Comparison of ENCODE assay signal across 18 cellular contexts in the genomic region with DNA sequence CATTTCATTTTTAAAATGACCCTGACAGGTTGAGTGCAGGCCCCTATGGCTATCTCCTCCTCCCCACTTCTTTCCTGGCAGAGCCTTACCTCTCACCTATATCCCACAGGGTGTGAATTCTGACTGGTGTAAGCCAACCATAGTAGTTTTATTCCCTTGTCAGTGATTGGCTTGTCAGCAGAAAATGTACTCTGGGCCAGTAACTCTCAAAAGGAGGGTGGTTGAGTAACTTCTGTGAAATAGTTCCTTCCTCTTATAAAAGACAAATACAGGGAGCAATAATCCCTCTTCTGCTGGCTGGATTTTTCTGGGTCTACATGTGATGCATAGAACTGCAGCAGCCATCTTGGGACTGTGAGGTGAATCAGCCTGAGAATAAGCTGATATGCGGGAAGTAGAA.
DNase-seq lines count a peak whose midpoint lies in the region; ATAC-seq and TF ChIP-seq lines count a peak whose summit lies in the region.
"Had no signal": no experiment of that assay in that cellular context is flagged by ENCODE, and none has a peak within 500 bp of the region (broad histone marks: within the 10 kb centered on the region; RNA-seq: fewer than 3 reads in every experiment).

No MANE protein-coding gene starts in this region.

- ATAC-seq in left cardiac atrium, result peak; percentile 27 to 28
- peak; percentile 9 for ATAC-seq in SK-N-SH treated with all-trans-retinoic acid at 6 μM for 48 hours
- peak; percentile 83 for ATAC-seq in upper lobe of right lung
- ATAC-seq: activated naive CD8-positive, alpha-beta T cell treated with anti-CD3 and anti-CD28 coated beads, Interleukin-2, amount 50 U/mL, for 24 hours; natural killer cell had no signal

- no peak for DNase-seq in left cardiac atrium
- no peak for DNase-seq in right atrium auricular region (ENCODE audit: low spot score)
- DNase-seq in iris pigment epithelial cell (ENCODE audit: low read depth), result peak; percentile 78
- DNase-seq in upper lobe of right lung, result no peak
- no peak for DNase-seq in activated naive CD8-positive, alpha-beta T cell treated with anti-CD3 and anti-CD28 coated beads for 36 hours
- no peak for DNase-seq in activated CD8-positive, alpha-beta memory T cell treated with anti-CD3 and anti-CD28 coated beads for 24 hours
- no peak for DNase-seq in NCI-H2196 treated with DMSO at 0.1 percent for 48 hours (lab: John Stamatoyannopoulos, UW; ENCODE audit: unreplicated experiment)
- DNase-seq: activated CD4-positive, alpha-beta T cell treated with anti-CD3 and anti-CD28 coated beads, Interleukin-2, amount 50 U/mL, for 1 hour; activated naive CD8-positive, alpha-beta T cell treated with anti-CD3 and anti-CD28 coated beads, Interleukin-2, amount 50 U/mL, for 24 hours; activated T-cell treated with anti-CD3 and anti-CD28 coated beads, Interleukin-2, amount 50 U/mL, for 24 hours; COR-L47; natural killer cell; NCI-H2029; right lobe of liver; SHP77 treated with DMSO at 0.1 percent for 48 hours; stimulated activated CD4-positive, alpha-beta T cell treated with anti-CD3 and anti-CD28 coated beads, Interleukin-4, amount 100 ng/mL, for 4 hours; thyroid gland had no signal

- H3K4me3 ChIP-seq in right atrium auricular region (no peak overlapping the region), upper lobe of right lung (no peak overlapping the region)
- H3K4me3 ChIP-seq: right lobe of liver, thyroid gland had no signal

- H3K27me3 ChIP-seq in right atrium auricular region (no peaks in the 10 kb centered on the region), upper lobe of right lung (no peaks in the 10 kb centered on the region)
- H3K27me3 ChIP-seq: right lobe of liver, thyroid gland had no signal

- no peak overlapping the region for H3K27ac ChIP-seq in right atrium auricular region
- no peak overlapping the region for H3K27ac ChIP-seq in upper lobe of right lung
- H3K27ac ChIP-seq: right lobe of liver had no signal

- H3K4me1 ChIP-seq in right atrium auricular region (peaks cover 0 to 9% of the 10 kb centered on the region in 2 donors), upper lobe of right lung (no peaks in the 10 kb centered on the region)

- peaks cover 11% of the 10 kb centered on the region for H3K36me3 ChIP-seq in right atrium auricular region
- H3K36me3 ChIP-seq in upper lobe of right lung, result peaks cover 62% of the 10 kb centered on the region

- intact Hi-C loops in left cardiac atrium (cut with DNase I) (loop anchor here in 1 of 2 donors (5.0 kb wide), 1 partner anchor 224 kb away; no protein-coding TSS in a partner anchor), upper lobe of right lung (cut with DNase I) (no loop called here)

- H3K4me1 Mint-ChIP-seq in activated naive CD8-positive, alpha-beta T cell treated with anti-CD3 and anti-CD28 coated beads for 36 hours, result peaks cover 2% of the 10 kb centered on the region
- H3K4me1 Mint-ChIP-seq: activated naive CD8-positive, alpha-beta T cell treated with anti-CD3 and anti-CD28 coated beads, Interleukin-2, amount 50 U/mL, for 24 hours; natural killer cell had no signal

- no peaks in the 10 kb centered on the region for H3K9me3 Mint-ChIP-seq in activated naive CD8-positive, alpha-beta T cell treated with anti-CD3 and anti-CD28 coated beads for 36 hours
- H3K9me3 Mint-ChIP-seq: activated naive CD8-positive, alpha-beta T cell treated with anti-CD3 and anti-CD28 coated beads, Interleukin-2, amount 50 U/mL, for 24 hours; activated T-cell treated with anti-CD3 and anti-CD28 coated beads, Interleukin-2, amount 50 U/mL, for 24 hours; natural killer cell had no signal

- no peak overlapping the region for H3K4me3 Mint-ChIP-seq in activated naive CD8-positive, alpha-beta T cell treated with anti-CD3 and anti-CD28 coated beads for 36 hours
- H3K4me3 Mint-ChIP-seq: activated naive CD8-positive, alpha-beta T cell treated with anti-CD3 and anti-CD28 coated beads, Interleukin-2, amount 50 U/mL, for 24 hours; activated T-cell treated with anti-CD3 and anti-CD28 coated beads, Interleukin-2, amount 50 U/mL, for 24 hours; natural killer cell had no signal

- peaks cover 3% of the 10 kb centered on the region for H3K27me3 Mint-ChIP-seq in activated naive CD8-positive, alpha-beta T cell treated with anti-CD3 and anti-CD28 coated beads for 36 hours
- H3K27me3 Mint-ChIP-seq: activated naive CD8-positive, alpha-beta T cell treated with anti-CD3 and anti-CD28 coated beads, Interleukin-2, amount 50 U/mL, for 24 hours; activated T-cell treated with anti-CD3 and anti-CD28 coated beads, Interleukin-2, amount 50 U/mL, for 24 hours had no signal

- H3K9me3 ChIP-seq in right atrium auricular region, result no peaks in the 10 kb centered on the region
- H3K9me3 ChIP-seq in upper lobe of right lung, result no peaks in the 10 kb centered on the region
- H3K9me3 ChIP-seq: right lobe of liver, thyroid gland had no signal

- TF ChIP-seq CTCF in right atrium auricular region (IDR thresholded peaks at IDR 0.05) (no peak), upper lobe of right lung (IDR thresholded peaks at IDR 0.05) (no peak)

- H3K27ac Mint-ChIP-seq in activated naive CD8-positive, alpha-beta T cell treated with anti-CD3 and anti-CD28 coated beads for 36 hours, result no peak overlapping the region
- H3K27ac Mint-ChIP-seq: activated naive CD8-positive, alpha-beta T cell treated with anti-CD3 and anti-CD28 coated beads, Interleukin-2, amount 50 U/mL, for 24 hours; activated T-cell treated with anti-CD3 and anti-CD28 coated beads, Interleukin-2, amount 50 U/mL, for 24 hours; natural killer cell had no signal

- no peaks in the 10 kb centered on the region for H3K36me3 Mint-ChIP-seq in activated naive CD8-positive, alpha-beta T cell treated with anti-CD3 and anti-CD28 coated beads for 36 hours
- H3K36me3 Mint-ChIP-seq: natural killer cell had no signal

TF ChIP-seq in SK-N-SH treated with all-trans-retinoic acid at 6 μM for 48 hours, 23 proteins besides CTCF, POLR2A, EP300 and RAD21:
- TF ChIP-seq, protein P1, sequence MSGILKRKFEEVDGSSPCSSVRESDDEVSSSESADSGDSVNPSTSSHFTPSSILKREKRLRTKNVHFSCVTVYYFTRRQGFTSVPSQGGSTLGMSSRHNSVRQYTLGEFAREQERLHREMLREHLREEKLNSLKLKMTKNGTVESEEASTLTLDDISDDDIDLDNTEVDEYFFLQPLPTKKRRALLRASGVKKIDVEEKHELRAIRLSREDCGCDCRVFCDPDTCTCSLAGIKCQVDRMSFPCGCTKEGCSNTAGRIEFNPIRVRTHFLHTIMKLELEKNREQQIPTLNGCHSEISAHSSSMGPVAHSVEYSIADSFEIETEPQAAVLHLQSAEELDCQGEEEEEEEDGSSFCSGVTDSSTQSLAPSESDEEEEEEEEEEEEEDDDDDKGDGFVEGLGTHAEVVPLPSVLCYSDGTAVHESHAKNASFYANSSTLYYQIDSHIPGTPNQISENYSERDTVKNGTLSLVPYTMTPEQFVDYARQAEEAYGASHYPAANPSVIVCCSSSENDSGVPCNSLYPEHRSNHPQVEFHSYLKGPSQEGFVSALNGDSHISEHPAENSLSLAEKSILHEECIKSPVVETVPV (CRISPR knock-in tag; IDR thresholded peaks at IDR 0.05), result no peak
- TF ChIP-seq TCF4 (CRISPR knock-in tag; IDR thresholded peaks at IDR 0.05; ENCODE audit: borderline replicate concordance) (no peak), ARNTL (CRISPR knock-in tag; IDR thresholded peaks at IDR 0.05; ENCODE audit: borderline replicate concordance, low read depth) (no peak), TOX (CRISPR knock-in tag; IDR thresholded peaks at IDR 0.05; ENCODE audit: borderline replicate concordance) (no peak), OSR1 (CRISPR knock-in tag; IDR thresholded peaks at IDR 0.05) (no peak), ZNF70 (CRISPR knock-in tag; IDR thresholded peaks at IDR 0.05) (no peak), SNAI2 (CRISPR knock-in tag; IDR thresholded peaks at IDR 0.05) (no peak), ISL1 (CRISPR knock-in tag; IDR thresholded peaks at IDR 0.05) (no peak), RARB (CRISPR knock-in tag; IDR thresholded peaks at IDR 0.05) (no peak), ZFP30 (CRISPR knock-in tag; IDR thresholded peaks at IDR 0.05) (no peak), ZNF8 (CRISPR knock-in tag; IDR thresholded peaks at IDR 0.05) (no peak), ZFP3 (CRISPR knock-in tag; IDR thresholded peaks at IDR 0.05) (no peak)

Comparison
In these comparisons a context has a peak if more than half of its experiments do, and no peak if none do; other contexts are left out.
1. ATAC-seq: peak in every context shown above with its lines; median percentile 83 in upper lobe of right lung; 28 in left cardiac atrium; 9 in SK-N-SH treated with all-trans-retinoic acid at 6 μM for 48 hours.